ENCODE assay signal across 14 cellular contexts in genomic region chr5:123496892-123497291, GRCh38. TPM values are rescaled to one million over a fixed set of nuclear protein-coding genes. Genes with fewer than 3 reads are reported as not detected.
DNase-seq lines count a peak whose midpoint lies in the region; ATAC-seq and TF ChIP-seq lines count a peak whose summit lies in the region.
"Had no signal": no experiment of that assay in that cellular context is flagged by ENCODE, and none has a peak within 500 bp of the region (broad histone marks: within the 10 kb centered on the region; RNA-seq: fewer than 3 reads in every experiment).

No MANE protein-coding gene starts in this region.

- CTCF ChIA-PET in IMR-90 (lab: Yijun Ruan, JAX), result interaction anchor here (0.9 to 1.2 kb wide), 3 partner anchors 9 to 12 kb away, joined by 5 to 8 read pairs (median 7); no protein-coding TSS in a partner anchor

- H3K4me3 ChIP-seq in IMR-90 (ENCODE audit: insufficient read depth, low read depth, low read length) (no peak overlapping the region), body of pancreas (no peak overlapping the region), spleen (no peak overlapping the region)

- ATAC-seq in IMR-90 (ENCODE audit: low read depth) (no peak), body of pancreas (peak; percentile 80), GM18868 (IDR thresholded peaks at IDR 0.05; ENCODE audit: unreplicated experiment) (no peak)

- WGBS in IMR-90 (ENCODE audit: extremely low coverage in 2 of 2, insufficient read length in 1 of 2), 2 experiments, result 90% methylated on average over 2 of the region's 3 CpGs; no CpG with 5 or more reads in 1 of the 2 experiments
- 30 to 38% methylated on average over 3 of the region's 3 CpGs for WGBS in body of pancreas, 2 donors
- WGBS in spleen, 5 donors, result 72 to 95% (median 89%) methylated on average over 3 of the region's 3 CpGs

- H3K36me3 ChIP-seq in IMR-90 (ENCODE audit: control insufficient read depth, insufficient read depth, low read length), result no peaks in the 10 kb centered on the region
- H3K36me3 ChIP-seq in body of pancreas (replicated peaks in 1 of 2; ENCODE audit: insufficient read depth in 1 of 2, low read depth in 2 of 2), result no peaks in the 10 kb centered on the region
- no peaks in the 10 kb centered on the region for H3K36me3 ChIP-seq in spleen
- H3K36me3 ChIP-seq: brain microvascular endothelial cell had no signal

- intact Hi-C loops in IMR-90 (cut with micrococcal nuclease), result no loop called here
- intact Hi-C loops in body of pancreas (cut with DNase I), result no loop called here
- intact Hi-C loops in spleen (cut with DNase I; ENCODE audit: low total_unique reads), result no loop called here

- no peak overlapping the region for H3K14ac ChIP-seq in IMR-90 (replicated peaks; ENCODE audit: low read depth, low read length)

- H2AK5ac ChIP-seq in IMR-90 (ENCODE audit: low read depth, low read length), result no peak overlapping the region

- TF ChIP-seq POLR2A in IMR-90 (IDR thresholded peaks at IDR 0.05; ENCODE audit: low read depth, low read length), result no peak
- no peak for TF ChIP-seq POLR2A in body of pancreas (IDR thresholded peaks at IDR 0.05)
- no peak for TF ChIP-seq POLR2A in spleen (IDR thresholded peaks at IDR 0.05)

- H3K9me1 ChIP-seq in IMR-90 (ENCODE audit: insufficient read depth, low read length), result no peaks in the 10 kb centered on the region

- H3K9ac ChIP-seq in IMR-90 (ENCODE audit: low read depth, low read length), result no peak overlapping the region

- no peak overlapping the region for H2BK20ac ChIP-seq in IMR-90 (ENCODE audit: low read depth, low read length)

- BruUV-seq in IMR-90 (replicated peaks; lab: Mats Ljungman, UMichigan), result no TSS peak

- POLR2A ChIA-PET in IMR-90 (lab: Charles Lee; ENCODE audit: unreplicated experiment), result no interaction called here

- H3K23ac ChIP-seq in IMR-90 (ENCODE audit: low read depth, low read length), result no peak overlapping the region

- H2BK15ac ChIP-seq in IMR-90 (ENCODE audit: low read depth, low read length), result no peak overlapping the region

- H2AFZ ChIP-seq in IMR-90 (replicated peaks; ENCODE audit: low read length, poor library complexity), result no peak overlapping the region

- no peak overlapping the region for H4K5ac ChIP-seq in IMR-90 (ENCODE audit: low read depth, low read length)

- no peak overlapping the region for H2BK120ac ChIP-seq in IMR-90 (ENCODE audit: low read depth, low read length)

- DNase-seq in activated CD4-positive, alpha-beta T cell treated with anti-CD3 and anti-CD28 coated beads for 48 hours, result peak; percentile 8
- no peak for DNase-seq in activated CD4-positive, alpha-beta T cell treated with anti-CD3 and anti-CD28 coated beads for 4 hours
- peak; percentile 46 for DNase-seq in IMR-90
- DNase-seq in body of pancreas, result peak; percentile 65 to 80 (median 70)
- peak; percentile 65 for DNase-seq in mucosa of gallbladder (ENCODE audit: low spot score)
- DNase-seq in spleen, result no peak
- no peak for DNase-seq in SKM-1 (lab: John Stamatoyannopoulos, UW; ENCODE audit: unreplicated experiment)
- DNase-seq: activated gamma-delta T cell; brain microvascular endothelial cell; H7; nephron progenitor cell; stimulated activated CD4-positive, alpha-beta T cell treated with anti-CD3 and anti-CD28 coated beads, Interleukin-2, amount 100 ng/mL, for 48 hours; trophoblast cell had no signal

- H4K20me1 ChIP-seq in IMR-90 (ENCODE audit: insufficient read depth, low read length), result no peaks in the 10 kb centered on the region

- TF ChIP-seq CTCF in IMR-90 (conservative IDR thresholded peaks at IDR 0.05; ENCODE audit: low read depth, low read length), result no peak
- TF ChIP-seq CTCF in body of pancreas (IDR thresholded peaks at IDR 0.05), result no peak
- no peak for TF ChIP-seq CTCF in spleen (IDR thresholded peaks at IDR 0.05 in 8 of 11, conservative IDR thresholded peaks at IDR 0.05 in 3 of 11)

- no peak overlapping the region for H4K91ac ChIP-seq in IMR-90 (ENCODE audit: insufficient read depth, low read depth, low read length)

- no peak overlapping the region for H4K8ac ChIP-seq in IMR-90 (ENCODE audit: low read depth in 2 of 2, low read length in 2 of 2)

- no peak overlapping the region for H2AK9ac ChIP-seq in IMR-90 (replicated peaks; ENCODE audit: low read depth, low read length, poor library complexity)

- H3K4me1 ChIP-seq in IMR-90 (ENCODE audit: control insufficient read depth, insufficient read depth, low read length), result peaks cover 2% of the 10 kb centered on the region; the same call in 1 of the 2 replicates
- H3K4me1 ChIP-seq in body of pancreas, result no peaks in the 10 kb centered on the region
- no peaks in the 10 kb centered on the region for H3K4me1 ChIP-seq in spleen

- in situ Hi-C loops in IMR-90 (cut with MboI; ENCODE audit: low sequenced_read_pairs), result no loop called here

- H3K27me3 ChIP-seq in IMR-90 (ENCODE audit: control insufficient read depth, insufficient read depth, low read length) (no peaks in the 10 kb centered on the region), body of pancreas (no peaks in the 10 kb centered on the region), spleen (replicated peaks in 1 of 7) (no peaks in the 10 kb centered on the region)
- H3K27me3 ChIP-seq: brain microvascular endothelial cell had no signal

- no peaks in the 10 kb centered on the region for H3K79me1 ChIP-seq in IMR-90 (ENCODE audit: low read depth in 1 of 2, low read length in 2 of 2)

- H2BK5ac ChIP-seq in IMR-90 (ENCODE audit: low read depth, low read length, poor library complexity, severe bottlenecking), result no peak overlapping the region

- no peak overlapping the region for H3K4ac ChIP-seq in IMR-90 (ENCODE audit: low read depth, low read length)

- H3K27ac ChIP-seq in IMR-90 (ENCODE audit: insufficient read depth, low read length) (no peak overlapping the region), body of pancreas (no peak overlapping the region), spleen (no peak overlapping the region)
- H3K27ac ChIP-seq: brain microvascular endothelial cell had no signal

- H3K56ac ChIP-seq in IMR-90 (ENCODE audit: extremely low read depth, insufficient read depth, low read length), result no peak overlapping the region

- no peak for TF ChIP-seq RAD21 in IMR-90 (IDR thresholded peaks at IDR 0.05; ENCODE audit: low read length)

- H3K9me3 ChIP-seq in IMR-90 (ENCODE audit: control insufficient read depth, insufficient read depth, low read length), result no peaks in the 10 kb centered on the region
- no peaks in the 10 kb centered on the region for H3K9me3 ChIP-seq in body of pancreas
- no peaks in the 10 kb centered on the region for H3K9me3 ChIP-seq in spleen

- H3K4me2 ChIP-seq in IMR-90 (ENCODE audit: low read depth, low read length), result no peak overlapping the region

- H3K18ac ChIP-seq in IMR-90 (ENCODE audit: low read depth, low read length), result no peak overlapping the region

- dilution Hi-C loops in IMR-90 (cut with HindIII; ENCODE audit: low sequenced_read_pairs, unreplicated experiment), result no loop called here

TF ChIP-seq in IMR-90, 13 proteins besides CTCF, POLR2A, EP300 and RAD21:
- TF ChIP-seq SMC3 (IDR thresholded peaks at IDR 0.05; ENCODE audit: low read depth, low read length) (no peak), BHLHE40 (IDR thresholded peaks at IDR 0.05; ENCODE audit: low read depth, low read length) (no peak), MAFK (IDR thresholded peaks at IDR 0.05; ENCODE audit: low read depth, low read length) (0 out of 2 replicates have a peak, but pooled peaks have one; percentile 10), CEBPB (IDR thresholded peaks at IDR 0.05; ENCODE audit: low read depth, low read length) (no peak), ELK1 (IDR thresholded peaks at IDR 0.05; ENCODE audit: borderline replicate concordance, low read depth, low read length) (no peak), RCOR1 (IDR thresholded peaks at IDR 0.05; ENCODE audit: insufficient replicate concordance, low read length) (no peak)
- TF ChIP-seq, protein P1, sequence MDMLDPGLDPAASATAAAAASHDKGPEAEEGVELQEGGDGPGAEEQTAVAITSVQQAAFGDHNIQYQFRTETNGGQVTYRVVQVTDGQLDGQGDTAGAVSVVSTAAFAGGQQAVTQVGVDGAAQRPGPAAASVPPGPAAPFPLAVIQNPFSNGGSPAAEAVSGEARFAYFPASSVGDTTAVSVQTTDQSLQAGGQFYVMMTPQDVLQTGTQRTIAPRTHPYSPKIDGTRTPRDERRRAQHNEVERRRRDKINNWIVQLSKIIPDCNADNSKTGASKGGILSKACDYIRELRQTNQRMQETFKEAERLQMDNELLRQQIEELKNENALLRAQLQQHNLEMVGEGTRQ (IDR thresholded peaks at IDR 0.05; ENCODE audit: low read depth, low read length), result no peak

RNA-seq across cellular contexts. Expression of gene CSNK1G3, which starts 15.1 kb away (rescaled TPM):
- total RNA-seq in IMR-90 (2012; rRNA removed) (26.2 and 45.3 TPM in 2 replicates), body of pancreas (10 to 100 TPM; 22.4 to 22.6 TPM), mucosa of gallbladder (48.0 TPM), spleen (10 to 100 TPM; 50.2 to 81.9 (median 53.5) TPM)
- polyA plus RNA-seq in IMR-90 (2012; rRNA removed) (14.0 and 16.4 TPM in 2 replicates), spleen (10 to 100 TPM in 1 of 3 donors, 1 to 10 TPM in 2; 9.0 to 11.3 (median 9.7) TPM)
- polyA plus RNA-seq in IMR-90 (2012; cell fraction: cytosol; rRNA removed), result 8.6 and 10.5 TPM in 2 replicates
- 6.6 and 11.1 TPM in 2 replicates for polyA plus RNA-seq in IMR-90 (2012; cell fraction: nucleus; rRNA removed; ENCODE audit: low replicate concordance)

Comparison
In these comparisons a context has a peak if more than half of its experiments do, and no peak if none do; other contexts are left out.
1. DNase-seq: peak in activated CD4-positive, alpha-beta T cell treated with anti-CD3 and anti-CD28 coated beads for 48 hours (single experiment), IMR-90 (single experiment), body of pancreas (4 of 4) and mucosa of gallbladder (single experiment); none in activated CD4-positive, alpha-beta T cell treated with anti-CD3 and anti-CD28 coated beads for 4 hours (0 of 2), spleen (single experiment) and SKM-1 (single experiment).